ENCODE assay signal across 13 cellular contexts in genomic region chr1:51643362-51643761, GRCh38. TPM values are rescaled to one million over a fixed set of nuclear protein-coding genes. Genes with fewer than 3 reads are reported as not detected.
A peak's percentile ranks its signal among the peaks of the same experiment; 100 is the strongest.
DNase-seq lines count a peak whose midpoint lies in the region; ATAC-seq and TF ChIP-seq lines count a peak whose summit lies in the region.
"Had no signal": no experiment of that assay in that cellular context is flagged by ENCODE, and none has a peak within 500 bp of the region (broad histone marks: within the 10 kb centered on the region; RNA-seq: fewer than 3 reads in every experiment).

No MANE protein-coding gene starts in this region.

- no peak overlapping the region for H3K4me3 ChIP-seq in tibial artery
- H3K4me3 ChIP-seq: MG63 had no signal

- H3K9me3 ChIP-seq in tibial artery, result no peaks in the 10 kb centered on the region

- H3K4me1 ChIP-seq in tibial artery, result peaks cover 0 to 93% (median 59%) of the 10 kb centered on the region in 4 donors

- peak overlapping the region; percentile 85 to 90 for H3K27ac ChIP-seq in tibial artery
- H3K27ac ChIP-seq: 22Rv1 had no signal

- H3K36me3 ChIP-seq in tibial artery, result no peaks in the 10 kb centered on the region
- H3K36me3 ChIP-seq: MG63 had no signal

- ATAC-seq in GM21528 (IDR thresholded peaks at IDR 0.05; ENCODE audit: low FRiP score, unreplicated experiment) (no peak), GM19397 (IDR thresholded peaks at IDR 0.05; ENCODE audit: unreplicated experiment) (no peak), HG02610 (IDR thresholded peaks at IDR 0.05; ENCODE audit: unreplicated experiment) (no peak)

- peak overlapping the region; percentile 23 for H3K4me3 Mint-ChIP-seq in chondrocyte (ENCODE audit: unreplicated experiment)
- H3K4me3 Mint-ChIP-seq in nephron, result no peak overlapping the region

- H3K4me1 Mint-ChIP-seq in chondrocyte (ENCODE audit: low read depth), result peaks cover 73% of the 10 kb centered on the region
- peaks cover 18% of the 10 kb centered on the region for H3K4me1 Mint-ChIP-seq in nephron

- H3K27me3 Mint-ChIP-seq in chondrocyte (ENCODE audit: low read depth) (no peaks in the 10 kb centered on the region), nephron (ENCODE audit: low read depth) (no peaks in the 10 kb centered on the region)

- DNase-seq in NCI-H2107 treated with DMSO at 0.1 percent for 48 hours (lab: John Stamatoyannopoulos, UW; ENCODE audit: unreplicated experiment) (peak; percentile 75), NCI-H2107 (lab: John Stamatoyannopoulos, UW) (no peak), chondrocyte (ENCODE audit: low spot score) (no peak), tibial artery (no peak)
- DNase-seq: COR-L47, hippocampal formation, NCI-H510A had no signal

- H3K36me3 Mint-ChIP-seq in chondrocyte (ENCODE audit: low read depth), result peaks cover 6% of the 10 kb centered on the region
- peaks cover 26% of the 10 kb centered on the region for H3K36me3 Mint-ChIP-seq in nephron (ENCODE audit: low read depth)

- TF ChIP-seq CTCF in chondrocyte (IDR thresholded peaks at IDR 0.05), result no peak
- no peak for TF ChIP-seq CTCF in nephron (IDR thresholded peaks at IDR 0.05; ENCODE audit: unreplicated experiment in 3 of 3)
- no peak for TF ChIP-seq CTCF in tibial artery (IDR thresholded peaks at IDR 0.05)

- H3K9me3 Mint-ChIP-seq in chondrocyte (ENCODE audit: low read depth), result peaks cover 5% of the 10 kb centered on the region
- peaks cover 3% of the 10 kb centered on the region for H3K9me3 Mint-ChIP-seq in nephron

- no peaks in the 10 kb centered on the region for H3K27me3 ChIP-seq in tibial artery
- H3K27me3 ChIP-seq: MG63 had no signal

- peak overlapping the region; percentile 94 for H3K27ac Mint-ChIP-seq in chondrocyte (ENCODE audit: unreplicated experiment)
- H3K27ac Mint-ChIP-seq in nephron, result peak overlapping the region; percentile 90 to 93 (median 91)

- intact Hi-C loops in tibial artery (cut with DNase I; ENCODE audit: low total_unique reads), result no loop called here

RNA-seq across cellular contexts. Expression of gene OSBPL9, which starts 26.5 kb away (rescaled TPM):
- total RNA-seq in chondrocyte, result 178 to 258 TPM (median 186 TPM) in 3 replicates
